ENCODE assay signal across 34 cellular contexts in genomic region chr7:121053219-121053618, GRCh38.
"Had no signal": no experiment of that assay in that cellular context is flagged by ENCODE, and none has a peak within 500 bp of the region (broad histone marks: within the 10 kb centered on the region; RNA-seq: fewer than 3 reads in every experiment).

No MANE protein-coding gene starts in this region.

- H3K36me3 ChIP-seq: MG63 had no signal

- H3K4me3 ChIP-seq: MG63 had no signal

- H3K27me3 ChIP-seq: MG63 had no signal

- H3K9ac ChIP-seq: KMS-11 had no signal

- DNase-seq: Karpas-422, Kasumi-1, MG63, MM.1S, MV-4-11, NCI-H1048, NCI-H1092, NCI-H1092 treated with DMSO at 0.1 percent for 48 hours, NCI-H1105, NCI-H1105 treated with DMSO at 0.1 percent for 48 hours, NCI-H1417, NCI-H1417 treated with DMSO at 0.1 percent for 48 hours, NCI-H1436, NCI-H1436 treated with DMSO at 0.1 percent for 48 hours, NCI-H146, NCI-H1694, NCI-H1694 treated with DMSO at 0.1 percent for 48 hours, NCI-H187, NCI-H187 treated with DMSO at 0.1 percent for 48 hours, NCI-H1930, NCI-H2029, NCI-H2029 treated with DMSO at 0.1 percent for 48 hours, NCI-H2081, NCI-H2081 treated with DMSO at 0.1 percent for 48 hours, NCI-H2107, NCI-H2171, NCI-H2171 treated with DMSO at 0.1 percent for 48 hours, NCI-H2227 treated with DMSO at 0.1 percent for 48 hours, NCI-H226, NCI-H345, NCI-H446, NCI-H446 treated with DMSO at 0.1 percent for 48 hours, NCI-H510A had no signal

- H3K4me2 ChIP-seq: KMS-11 had no signal

- H3K27ac ChIP-seq: KMS-11 had no signal

- H3K9me3 ChIP-seq: MG63 had no signal
